ENCODE assay signal across 14 cellular contexts in genomic region chr13:41496420-41497234, GRCh38. TPM values are rescaled to one million over a fixed set of nuclear protein-coding genes. Genes with fewer than 3 reads are reported as not detected.
A peak's percentile ranks its signal among the peaks of the same experiment; 100 is the strongest.
DNase-seq lines count a peak whose midpoint lies in the region; ATAC-seq and TF ChIP-seq lines count a peak whose summit lies in the region.
"Had no signal": no experiment of that assay in that cellular context is flagged by ENCODE, and none has a peak within 500 bp of the region (broad histone marks: within the 10 kb centered on the region; RNA-seq: fewer than 3 reads in every experiment).

No MANE protein-coding gene starts in this region.

- DNase-seq in left ventricle myocardium superior (no peak), right atrium auricular region (ENCODE audit: low spot score) (no peak), RPMI7951 (ENCODE audit: low read depth) (peak; percentile 18), fibroblast of villous mesenchyme (ENCODE audit: low read depth) (peak; percentile 68), aorta (peak in 1 of 2 donors; percentile 67), Caco-2 (no peak), mesenteric fat pad (ENCODE audit: low spot score) (no peak)
- DNase-seq: COR-L47; esophagus squamous epithelium; NCI-H1092 treated with DMSO at 0.1 percent for 48 hours; stimulated activated CD4-positive, alpha-beta T cell treated with anti-CD3 and anti-CD28 coated beads, Interleukin-4, amount 100 ng/mL, for 24 hours; SW 1271 had no signal

- peak overlapping the region in 1 of 2 donors; percentile 35 for H3K27ac ChIP-seq in right atrium auricular region
- peak overlapping the region; percentile 84 to 87 for H3K27ac ChIP-seq in aorta (ENCODE audit: low read depth in 1 of 2, low read length in 2 of 2)
- H3K27ac ChIP-seq: esophagus squamous epithelium, neutrophil had no signal

- H3K4me3 Mint-ChIP-seq in Caco-2 (ENCODE audit: unreplicated experiment) = no peak overlapping the region

- BruUV-seq in Caco-2 (replicated peaks; lab: Mats Ljungman, UMichigan) = no TSS peak

- peak; percentile 14 for ATAC-seq in left ventricle myocardium superior
- ATAC-seq in aorta (ENCODE audit: low FRiP score) = no peak
- ATAC-seq in HG02571 (IDR thresholded peaks at IDR 0.05; ENCODE audit: unreplicated experiment) = no peak

- peaks cover 7% of the 10 kb centered on the region for H3K4me1 Mint-ChIP-seq in Caco-2 (ENCODE audit: low read depth, unreplicated experiment)

- H3K27me3 Mint-ChIP-seq in Caco-2 (ENCODE audit: insufficient read depth, unreplicated experiment) = no peaks in the 10 kb centered on the region

- CTCF ChIA-PET in Caco-2 (lab: Charles Lee) = no interaction called here

- no peaks in the 10 kb centered on the region for H3K36me3 Mint-ChIP-seq in Caco-2 (ENCODE audit: insufficient read depth, unreplicated experiment)

- H3K4me1 ChIP-seq in right atrium auricular region (peaks cover 0 to 46% of the 10 kb centered on the region in 2 donors), aorta (ENCODE audit: control insufficient read depth in 1 of 2, insufficient read depth in 2 of 2, low read length in 2 of 2) (peaks cover 4 to 6% of the 10 kb centered on the region in 2 donors), Caco-2 (no peaks in the 10 kb centered on the region; the same call in 1 of the 2 replicates)

- 17 to 27% methylated on average over 9 of the region's 9 CpGs for WGBS in aorta, 2 donors

- H3K9me3 ChIP-seq in right atrium auricular region (no peaks in the 10 kb centered on the region), aorta (ENCODE audit: control insufficient read depth, low read length) (no peaks in the 10 kb centered on the region), Caco-2 (no peaks in the 10 kb centered on the region)
- H3K9me3 ChIP-seq: esophagus squamous epithelium, neutrophil had no signal

- POLR2A ChIA-PET in Caco-2 (lab: Charles Lee) = no interaction called here

- H3K9me3 Mint-ChIP-seq in Caco-2 (ENCODE audit: unreplicated experiment) = no peaks in the 10 kb centered on the region

- no peaks in the 10 kb centered on the region for H3K36me3 ChIP-seq in right atrium auricular region
- H3K36me3 ChIP-seq in aorta (ENCODE audit: control insufficient read depth in 1 of 2, insufficient read depth in 2 of 2, low read length in 1 of 2) = no peaks in the 10 kb centered on the region
- no peaks in the 10 kb centered on the region for H3K36me3 ChIP-seq in Caco-2 (ENCODE audit: control insufficient read depth, insufficient read depth, low read length)
- H3K36me3 ChIP-seq: esophagus squamous epithelium, neutrophil had no signal

- H3K27me3 ChIP-seq in right atrium auricular region (no peaks in the 10 kb centered on the region), aorta (ENCODE audit: control insufficient read depth in 1 of 2, insufficient read depth in 2 of 2, low read length in 1 of 2) (no peaks in the 10 kb centered on the region), Caco-2 (replicated peaks; ENCODE audit: control insufficient read depth, insufficient read depth, low read length) (no peaks in the 10 kb centered on the region)
- H3K27me3 ChIP-seq: esophagus squamous epithelium, neutrophil had no signal

- intact Hi-C loops in left ventricle myocardium superior (cut with micrococcal nuclease) = no loop called here
- intact Hi-C loops in aorta (cut with DNase I) = loop anchor here in 1 of 2 donors (10.0 kb wide), 1 partner anchor 148 kb away; no protein-coding TSS in a partner anchor
- intact Hi-C loops in Caco-2 (cut with micrococcal nuclease; ENCODE audit: unreplicated experiment) = no loop called here

- no peak overlapping the region for H3K27ac Mint-ChIP-seq in Caco-2 (ENCODE audit: unreplicated experiment)

- H3K4me3 ChIP-seq in right atrium auricular region (no peak overlapping the region), fibroblast of villous mesenchyme (ENCODE audit: low read depth, low read length) (no peak overlapping the region), aorta (ENCODE audit: low read length in 2 of 2) (no peak overlapping the region), Caco-2 (ENCODE audit: low read depth, low read length) (no peak overlapping the region)
- H3K4me3 ChIP-seq: esophagus squamous epithelium had no signal

- TF ChIP-seq CTCF in right atrium auricular region (IDR thresholded peaks at IDR 0.05) (no peak), fibroblast of villous mesenchyme (IDR thresholded peaks at IDR 0.05; ENCODE audit: insufficient read depth, low read depth, low read length) (no peak), Caco-2 (IDR thresholded peaks at IDR 0.05; ENCODE audit: insufficient read depth in 1 of 2, low read depth in 1 of 2, low read length in 1 of 2, severe bottlenecking in 1 of 2, unreplicated experiment in 1 of 2) (no peak)

RNA-seq across cellular contexts. Expression of gene RGCC, which starts 39.3 kb away (rescaled TPM):
- total RNA-seq in left ventricle myocardium superior (40.2 TPM), right atrium auricular region (10 to 100 TPM; 53.9 to 94.8 TPM), fibroblast of villous mesenchyme (89.2 and 101 TPM in 2 replicates), aorta (10 to 100 TPM; 19.3 to 66.2 TPM), Caco-2 (2022) (65.6 and 70.8 TPM in 2 replicates), mesenteric fat pad (205 TPM)
- 0.36 and 0.88 TPM in 2 replicates for total RNA-seq in RPMI7951 (2014; rRNA removed; shearing (Covaris generic))
- polyA plus RNA-seq in aorta = 10 to 100 TPM; 10.3 to 26.0 TPM

Comparison
In these comparisons a context has a peak if more than half of its experiments do, and no peak if none do; other contexts are left out.
1. DNase-seq: peak in RPMI7951 (single experiment) and fibroblast of villous mesenchyme (single experiment); none in left ventricle myocardium superior (single experiment), right atrium auricular region (single experiment), Caco-2 (0 of 2) and mesenteric fat pad (single experiment).
2. RNA of gene RGCC, which starts 39.3 kb away (total RNA-seq): 205 TPM in mesenteric fat pad (single experiment), 89.2 to 101 TPM in fibroblast of villous mesenchyme, 53.9 to 94.8 TPM in right atrium auricular region, 65.6 to 70.8 TPM in Caco-2, 19.3 to 66.2 TPM in aorta and 40.2 TPM in left ventricle myocardium superior (single experiment); 0.36 to 0.88 TPM in RPMI7951; every median in the first group is over 10 times any median in the second.